ENCODE assay signal across 12 cellular contexts in genomic region chr19:18761531-18762110, GRCh38. TPM values are rescaled to one million over a fixed set of nuclear protein-coding genes. Genes with fewer than 3 reads are reported as not detected.
A peak's percentile ranks its signal among the peaks of the same experiment; 100 is the strongest.
DNase-seq lines count a peak whose midpoint lies in the region; ATAC-seq and TF ChIP-seq lines count a peak whose summit lies in the region.
"Had no signal": no experiment of that assay in that cellular context is flagged by ENCODE, and none has a peak within 500 bp of the region (broad histone marks: within the 10 kb centered on the region; RNA-seq: fewer than 3 reads in every experiment).

No MANE protein-coding gene starts in this region.

- no peaks in the 10 kb centered on the region for H3K27me3 Mint-ChIP-seq in activated naive CD8-positive, alpha-beta T cell treated with anti-CD3 and anti-CD28 coated beads, Interleukin-2, amount 50 U/mL, for 24 hours
- H3K27me3 Mint-ChIP-seq: activated CD8-positive, alpha-beta T cell treated with anti-CD3 and anti-CD28 coated beads for 36 hours had no signal

- DNase-seq in DMS153 treated with DMSO at 0.1 percent for 48 hours (lab: John Stamatoyannopoulos, UW; ENCODE audit: unreplicated experiment) (peak; percentile 25), NCI-H446 (lab: John Stamatoyannopoulos, UW) (peak; percentile 16 to 58), sigmoid colon (no peak), OCI-M1 (lab: John Stamatoyannopoulos, UW) (no peak), H4 (ENCODE audit: low spot score) (no peak)
- no peak for DNase-seq in activated naive CD8-positive, alpha-beta T cell treated with anti-CD3 and anti-CD28 coated beads, Interleukin-2, amount 50 U/mL, for 24 hours
- DNase-seq in activated CD4-positive, CD25-positive, alpha-beta regulatory T cell treated with anti-CD3 and anti-CD28 coated beads, Interleukin-2, amount 50 U/mL, for 72 hours = no peak
- DNase-seq: activated CD8-positive, alpha-beta T cell treated with anti-CD3 and anti-CD28 coated beads for 36 hours had no signal

- H3K4me1 ChIP-seq in gastroesophageal sphincter (peaks cover 0 to 38% (median 13%) of the 10 kb centered on the region in 3 donors), sigmoid colon (peaks cover 0 to 25% (median 24%) of the 10 kb centered on the region in 4 donors)

- TF ChIP-seq CTCF in gastroesophageal sphincter (IDR thresholded peaks at IDR 0.05) (no peak), sigmoid colon (IDR thresholded peaks at IDR 0.05) (no peak)

- H3K27me3 ChIP-seq in gastroesophageal sphincter (no peaks in the 10 kb centered on the region), sigmoid colon (no peaks in the 10 kb centered on the region)

- intact Hi-C loops in sigmoid colon (cut with DNase I) = loop anchor here (5.0 kb wide), 1 partner anchor 59 kb away; no protein-coding TSS in a partner anchor

- no peak for ATAC-seq in gastroesophageal sphincter
- ATAC-seq in activated naive CD8-positive, alpha-beta T cell treated with anti-CD3 and anti-CD28 coated beads, Interleukin-2, amount 50 U/mL, for 24 hours = no peak
- ATAC-seq: activated CD8-positive, alpha-beta T cell treated with anti-CD3 and anti-CD28 coated beads for 36 hours had no signal

- H3K27ac ChIP-seq in gastroesophageal sphincter = peak overlapping the region; percentile 11 to 86 (median 69)
- H3K27ac ChIP-seq in sigmoid colon = peak overlapping the region; percentile 59 to 78 (median 68)
- H3K27ac ChIP-seq: thoracic aorta had no signal

- H3K4me3 ChIP-seq in gastroesophageal sphincter (no peak overlapping the region), sigmoid colon (peak overlapping the region in 2 of 4 donors; percentile 14 to 24)

- WGBS in gastroesophageal sphincter (ENCODE audit: low coverage in 1 of 2), 2 donors = 74 to 84% methylated on average over 5 to 7 of the region's 16 CpGs
- 80 to 92% methylated on average over 16 of the region's 16 CpGs for WGBS in sigmoid colon, 2 donors

- H3K4me1 Mint-ChIP-seq in activated naive CD8-positive, alpha-beta T cell treated with anti-CD3 and anti-CD28 coated beads, Interleukin-2, amount 50 U/mL, for 24 hours = no peaks in the 10 kb centered on the region

- H3K36me3 ChIP-seq in gastroesophageal sphincter (peaks cover 0 to 12% of the 10 kb centered on the region in 2 donors), sigmoid colon (peaks cover 0 to 8% (median 0%) of the 10 kb centered on the region in 4 donors)

- H3K9me3 ChIP-seq in gastroesophageal sphincter (no peaks in the 10 kb centered on the region), sigmoid colon (no peaks in the 10 kb centered on the region)
- H3K9me3 ChIP-seq: thoracic aorta had no signal

- no peak overlapping the region for H3K27ac Mint-ChIP-seq in activated naive CD8-positive, alpha-beta T cell treated with anti-CD3 and anti-CD28 coated beads, Interleukin-2, amount 50 U/mL, for 24 hours
- H3K27ac Mint-ChIP-seq: activated CD8-positive, alpha-beta T cell treated with anti-CD3 and anti-CD28 coated beads for 36 hours had no signal

- no peak for TF ChIP-seq POLR2A in gastroesophageal sphincter (IDR thresholded peaks at IDR 0.05)
- no peak for TF ChIP-seq POLR2A in sigmoid colon (IDR thresholded peaks at IDR 0.05)

- no peaks in the 10 kb centered on the region for H3K9me3 Mint-ChIP-seq in activated naive CD8-positive, alpha-beta T cell treated with anti-CD3 and anti-CD28 coated beads, Interleukin-2, amount 50 U/mL, for 24 hours
- H3K9me3 Mint-ChIP-seq: activated CD8-positive, alpha-beta T cell treated with anti-CD3 and anti-CD28 coated beads for 36 hours had no signal

- no peaks in the 10 kb centered on the region for H3K36me3 Mint-ChIP-seq in activated naive CD8-positive, alpha-beta T cell treated with anti-CD3 and anti-CD28 coated beads, Interleukin-2, amount 50 U/mL, for 24 hours (ENCODE audit: low read depth)

- no peak for TF ChIP-seq EP300 in gastroesophageal sphincter (IDR thresholded peaks at IDR 0.05)
- no peak for TF ChIP-seq EP300 in sigmoid colon (IDR thresholded peaks at IDR 0.05)

- no peak overlapping the region for H3K4me3 Mint-ChIP-seq in activated naive CD8-positive, alpha-beta T cell treated with anti-CD3 and anti-CD28 coated beads, Interleukin-2, amount 50 U/mL, for 24 hours
- H3K4me3 Mint-ChIP-seq: activated CD8-positive, alpha-beta T cell treated with anti-CD3 and anti-CD28 coated beads for 36 hours had no signal

RNA-seq across cellular contexts. Expression of gene COMP, which starts 29.5 kb away (rescaled TPM):
- total RNA-seq in gastroesophageal sphincter (1 to 10 TPM in 1 of 4 donors, under 1 TPM in 3; 0.40 to 4.4 (median 0.50) TPM), sigmoid colon (1 to 10 TPM in 2 of 4 donors, under 1 TPM in 2; 0.54 to 6.9 (median 1.0) TPM)
- polyA plus RNA-seq in sigmoid colon = under 1 TPM in 1 of 3 donors, not detected in 2; 0.22 TPM
- 0.08 TPM in 1 of 2 replicates, not detected in the other for total RNA-seq in H4 (2014; rRNA removed; shearing (Covaris generic))
- total RNA-seq: activated CD8-positive, alpha-beta T cell treated with anti-CD3 and anti-CD28 coated beads for 36 hours; LHCN-M2; SK-MEL-5 had no signal

Comparison
In these comparisons a context has a peak if more than half of its experiments do, and no peak if none do; other contexts are left out.
1. DNase-seq: peak in DMS153 treated with DMSO at 0.1 percent for 48 hours (single experiment) and NCI-H446 (2 of 2); none in sigmoid colon (single experiment), OCI-M1 (single experiment), activated naive CD8-positive, alpha-beta T cell treated with anti-CD3 and anti-CD28 coated beads, Interleukin-2, amount 50 U/mL, for 24 hours (single experiment), H4 (single experiment) and activated CD4-positive, CD25-positive, alpha-beta regulatory T cell treated with anti-CD3 and anti-CD28 coated beads, Interleukin-2, amount 50 U/mL, for 72 hours (single experiment).